19 cellular contexts compared by ENCODE assay signal in genomic region chr5:177489119-177489716, GRCh38. TPM values are rescaled to one million over a fixed set of nuclear protein-coding genes. Genes with fewer than 3 reads are reported as not detected.
DNase-seq lines count a peak whose midpoint lies in the region; ATAC-seq and TF ChIP-seq lines count a peak whose summit lies in the region.
"Had no signal": no experiment of that assay in that cellular context is flagged by ENCODE, and none has a peak within 500 bp of the region (broad histone marks: within the 10 kb centered on the region; RNA-seq: fewer than 3 reads in every experiment).

No MANE protein-coding gene starts in this region.

- ATAC-seq in sciatic nerve (peak; percentile 12), HG03378 (IDR thresholded peaks at IDR 0.05; ENCODE audit: unreplicated experiment) (no peak), HG02852 (IDR thresholded peaks at IDR 0.05; ENCODE audit: unreplicated experiment) (no peak)
- ATAC-seq: activated CD4-positive, CD25-positive, alpha-beta regulatory T cell treated with anti-CD3 and anti-CD28 coated beads, Interleukin-2, amount 50 U/mL, for 24 hours had no signal

- no peaks in the 10 kb centered on the region; the same call in none of the 2 replicates for H3K36me3 ChIP-seq in GM06990 (ENCODE audit: control insufficient read depth, insufficient read depth, low read length)

- no peaks in the 10 kb centered on the region for H3K27me3 ChIP-seq in GM06990 (replicated peaks; ENCODE audit: control insufficient read depth, insufficient read depth, low read length)

- H3K4me3 ChIP-seq in GM06990 (replicated peaks; ENCODE audit: low read depth, low read length) (no peak overlapping the region), coronary artery (peak overlapping the region; percentile 20)

- DNase-seq in GM06990 (ENCODE audit: extremely low read depth, insufficient read length) (no peak), NAMALWA (ENCODE audit: low spot score) (peak; percentile 60), coronary artery (ENCODE audit: low spot score) (no peak), sciatic nerve (ENCODE audit: low spot score) (no peak), NCI-H526 treated with DMSO at 0.1 percent for 48 hours (lab: John Stamatoyannopoulos, UW) (no peak)
- DNase-seq in stimulated activated CD4-positive, alpha-beta T cell treated with anti-CD3 and anti-CD28 coated beads, Interleukin-4, amount 100 ng/mL, for 4 hours = no peak
- DNase-seq: activated CD8-positive, alpha-beta memory T cell treated with anti-CD3 and anti-CD28 coated beads, Interleukin-2, amount 50 U/mL, for 48 hours; activated naive CD8-positive, alpha-beta T cell treated with anti-CD3 and anti-CD28 coated beads for 36 hours; CD4-positive, alpha-beta T cell; cerebellar nuclear complex; HCEC 1CT; naive B cell; NCI-H2107; retina; stimulated activated CD4-positive, alpha-beta T cell treated with anti-CD3 and anti-CD28 coated beads, Interleukin-4, amount 100 ng/mL, for 1 hour had no signal

- intact Hi-C loops in sciatic nerve (cut with DNase I) = no loop called here

- H3K27ac ChIP-seq in coronary artery = peak overlapping the region; percentile 5 to 100
- H3K27ac ChIP-seq: epithelial cell of prostate had no signal

- TF ChIP-seq CTCF in GM06990 (IDR thresholded peaks at IDR 0.05; ENCODE audit: insufficient read depth, low read length, poor library complexity, severe bottlenecking) (peak; percentile 48), coronary artery (IDR thresholded peaks at IDR 0.05) (no peak)

RNA-seq across cellular contexts. Expression of gene PDLIM7, which starts 8.2 kb away (rescaled TPM):
- total RNA-seq in sciatic nerve = 144 TPM

RNA-seq across cellular contexts. Expression of gene DBN1, which starts 15.8 kb away (rescaled TPM):
- 63.5 TPM for total RNA-seq in sciatic nerve

RNA-seq across cellular contexts. Expression of gene DOK3, which starts 20.4 kb away (rescaled TPM):
- 16.2 TPM for total RNA-seq in sciatic nerve

RNA-seq across cellular contexts. Expression of gene DDX41, which starts 27.5 kb away (rescaled TPM):
- 68.2 TPM for total RNA-seq in sciatic nerve

RNA-seq across cellular contexts. Expression of gene PRR7, which starts 42.6 kb away (rescaled TPM):
- total RNA-seq in sciatic nerve = 8.2 TPM
